12 cellular contexts compared by ENCODE assay signal in the genomic region with DNA sequence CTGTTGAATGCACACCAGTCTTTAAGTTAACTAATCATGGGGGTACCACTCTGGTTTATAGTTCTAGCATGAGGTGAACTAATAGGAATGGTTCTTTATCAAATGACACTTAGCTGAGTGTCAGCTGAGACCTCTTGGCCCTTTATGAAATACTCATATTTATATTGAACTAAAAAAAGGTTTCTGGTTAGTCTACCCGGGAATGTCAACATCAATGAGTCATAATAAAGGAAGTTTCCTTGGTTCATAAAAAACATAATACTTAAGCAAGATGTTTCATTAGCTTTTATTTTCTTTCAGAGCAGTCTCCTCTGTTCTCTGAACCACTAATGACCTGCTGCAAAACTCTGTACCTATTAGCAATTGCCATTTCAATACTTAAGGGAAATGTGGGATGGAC. TPM values are rescaled to one million over a fixed set of nuclear protein-coding genes. Genes with fewer than 3 reads are reported as not detected.
A peak's percentile ranks its signal among the peaks of the same experiment; 100 is the strongest.
DNase-seq lines count a peak whose midpoint lies in the region; ATAC-seq and TF ChIP-seq lines count a peak whose summit lies in the region.
"Had no signal": no experiment of that assay in that cellular context is flagged by ENCODE, and none has a peak within 500 bp of the region (broad histone marks: within the 10 kb centered on the region; RNA-seq: fewer than 3 reads in every experiment).

No MANE protein-coding gene starts in this region.

- 0 out of 4 replicates have a peak overlapping the region, but pooled peaks of 1 of the 2 experiments have one; percentile 3 for H4K8ac ChIP-seq in IMR-90 (ENCODE audit: low read depth in 2 of 2, low read length in 2 of 2)

- peaks cover 18 to 78% of the 10 kb centered on the region in 2 experiments for H3K79me1 ChIP-seq in IMR-90 (ENCODE audit: low read depth in 1 of 2, low read length in 2 of 2)

- intact Hi-C loops in IMR-90 (cut with micrococcal nuclease), result no loop called here
- intact Hi-C loops in right cardiac atrium (cut with DNase I), result no loop called here

- TF ChIP-seq POLR2A in IMR-90 (IDR thresholded peaks at IDR 0.05; ENCODE audit: low read depth, low read length) (no peak), suprapubic skin (IDR thresholded peaks at IDR 0.05) (no peak)

- H3K9me1 ChIP-seq in IMR-90 (ENCODE audit: insufficient read depth, low read length), result peaks cover 16% of the 10 kb centered on the region

- no peak overlapping the region for H3K56ac ChIP-seq in IMR-90 (ENCODE audit: extremely low read depth, insufficient read depth, low read length)

- peaks cover 75% of the 10 kb centered on the region for H4K20me1 ChIP-seq in IMR-90 (ENCODE audit: insufficient read depth, low read length)

- 0 out of 3 replicates have a peak overlapping the region, but pooled peaks have one; percentile 22 for H2BK15ac ChIP-seq in IMR-90 (ENCODE audit: low read depth, low read length)

- H2AK9ac ChIP-seq in IMR-90 (replicated peaks; ENCODE audit: low read depth, low read length, poor library complexity), result no peak overlapping the region

- peak overlapping the region; percentile 71; the same call in 1 of the 2 replicates for H3K4me2 ChIP-seq in IMR-90 (ENCODE audit: low read depth, low read length)

- no peak overlapping the region for H4K91ac ChIP-seq in IMR-90 (ENCODE audit: insufficient read depth, low read depth, low read length)

- H3K23ac ChIP-seq in IMR-90 (ENCODE audit: low read depth, low read length), result peak overlapping the region; percentile 18; the same call in 1 of the 2 replicates

- no peak overlapping the region for H3K4me3 ChIP-seq in IMR-90 (ENCODE audit: insufficient read depth, low read depth, low read length)
- H3K4me3 ChIP-seq in brain microvascular endothelial cell (ENCODE audit: low read depth, low read length), result no peak overlapping the region
- H3K4me3 ChIP-seq in right cardiac atrium (ENCODE audit: low read length), result no peak overlapping the region
- H3K4me3 ChIP-seq in suprapubic skin, result no peak overlapping the region

- WGBS in IMR-90 (ENCODE audit: extremely low coverage in 2 of 2, insufficient read length in 1 of 2), 2 experiments, result no CpG with 5 or more reads among the region's 1 CpG
- WGBS in right cardiac atrium, result 31% methylated on average over 1 of the region's 1 CpG
- 5% methylated on average over 1 of the region's 1 CpG for WGBS in suprapubic skin

- dilution Hi-C loops in IMR-90 (cut with HindIII; ENCODE audit: low sequenced_read_pairs, unreplicated experiment), result no loop called here

- no peak for TF ChIP-seq RAD21 in IMR-90 (IDR thresholded peaks at IDR 0.05; ENCODE audit: low read length)

- no peak overlapping the region for H3K27ac ChIP-seq in IMR-90 (ENCODE audit: insufficient read depth, low read length)
- H3K27ac ChIP-seq in brain microvascular endothelial cell, result peak overlapping the region; percentile 35
- no peak overlapping the region for H3K27ac ChIP-seq in right cardiac atrium (ENCODE audit: low read length)
- peak overlapping the region; percentile 58 for H3K27ac ChIP-seq in suprapubic skin

- H3K4me1 ChIP-seq in IMR-90 (ENCODE audit: control insufficient read depth, insufficient read depth, low read length) (peaks cover 30% of the 10 kb centered on the region), right cardiac atrium (ENCODE audit: control insufficient read depth, insufficient read depth, low read length) (no peaks in the 10 kb centered on the region), suprapubic skin (peaks cover 56% of the 10 kb centered on the region)

- H3K9ac ChIP-seq in IMR-90 (ENCODE audit: low read depth, low read length), result no peak overlapping the region

- DNase-seq in IMR-90, result peak; percentile 84
- DNase-seq in brain microvascular endothelial cell, result no peak
- DNase-seq in right cardiac atrium, result no peak
- no peak for DNase-seq in suprapubic skin (ENCODE audit: low spot score in 2 of 2)
- DNase-seq in SKM-1 (lab: John Stamatoyannopoulos, UW; ENCODE audit: unreplicated experiment), result no peak
- no peak for DNase-seq in stimulated activated naive CD4-positive, alpha-beta T cell (lab: John Stamatoyannopoulos, UW)
- no peak for DNase-seq in T1000 (lab: John Stamatoyannopoulos, UW)
- no peak for DNase-seq in D341Med (ENCODE audit: low spot score)
- DNase-seq: activated T-cell treated with anti-CD3 and anti-CD28 coated beads, Interleukin-2, amount 50 U/mL, for 48 hours; left cardiac atrium; NCI-H2171 treated with DMSO at 0.1 percent for 48 hours; stimulated activated naive CD8-positive, alpha-beta T cell treated with anti-CD3 and anti-CD28 coated beads, Interleukin-15, amount 100 ng/mL, for 72 hours had no signal

- peaks cover 13% of the 10 kb centered on the region for H3K36me3 ChIP-seq in IMR-90 (ENCODE audit: control insufficient read depth, insufficient read depth, low read length)
- H3K36me3 ChIP-seq in brain microvascular endothelial cell (replicated peaks), result no peaks in the 10 kb centered on the region
- H3K36me3 ChIP-seq in suprapubic skin, result no peaks in the 10 kb centered on the region

- H2BK120ac ChIP-seq in IMR-90 (ENCODE audit: low read depth, low read length), result no peak overlapping the region

- ATAC-seq in IMR-90 (ENCODE audit: low read depth), result peak; percentile 66
- ATAC-seq in right cardiac atrium, result peak; percentile 39 to 52
- ATAC-seq: stimulated activated naive CD8-positive, alpha-beta T cell treated with anti-CD3 and anti-CD28 coated beads, Interleukin-15, amount 100 ng/mL, for 72 hours had no signal

- H3K9me3 ChIP-seq in IMR-90 (ENCODE audit: control insufficient read depth, insufficient read depth, low read length) (no peaks in the 10 kb centered on the region), right cardiac atrium (ENCODE audit: control insufficient read depth, low read length) (peaks cover 3% of the 10 kb centered on the region), suprapubic skin (no peaks in the 10 kb centered on the region)

- TF ChIP-seq CTCF in IMR-90 (conservative IDR thresholded peaks at IDR 0.05; ENCODE audit: low read depth, low read length) (no peak), brain microvascular endothelial cell (IDR thresholded peaks at IDR 0.05; ENCODE audit: low read depth, low read length, missing control alignments) (no peak), suprapubic skin (IDR thresholded peaks at IDR 0.05) (no peak)

- peak overlapping the region; percentile 22; the same call in 1 of the 2 replicates for H2BK20ac ChIP-seq in IMR-90 (ENCODE audit: low read depth, low read length)

- H3K4ac ChIP-seq in IMR-90 (ENCODE audit: low read depth, low read length), result no peak overlapping the region

- H2AFZ ChIP-seq in IMR-90 (replicated peaks; ENCODE audit: low read length, poor library complexity), result no peak overlapping the region

- 0 out of 2 replicates have a peak overlapping the region, but pooled peaks have one; percentile 16 for H3K14ac ChIP-seq in IMR-90 (replicated peaks; ENCODE audit: low read depth, low read length)

- CTCF ChIA-PET in IMR-90 (lab: Yijun Ruan, JAX), result interaction anchor here (0.6 to 3.0 kb wide), 2 partner anchors 13 to 1770 kb away, joined by 4 to 9 read pairs; partner anchors contain the start of gene DAB2

- TF ChIP-seq EP300 in suprapubic skin (IDR thresholded peaks at IDR 0.05), result no peak

- BruUV-seq in IMR-90 (replicated peaks; lab: Mats Ljungman, UMichigan), result no TSS peak

- H3K27me3 ChIP-seq in IMR-90 (ENCODE audit: control insufficient read depth, insufficient read depth, low read length), result no peaks in the 10 kb centered on the region
- H3K27me3 ChIP-seq in brain microvascular endothelial cell (replicated peaks), result no peaks in the 10 kb centered on the region
- H3K27me3 ChIP-seq in right cardiac atrium (ENCODE audit: control insufficient read depth, insufficient read depth), result no peaks in the 10 kb centered on the region
- no peaks in the 10 kb centered on the region for H3K27me3 ChIP-seq in suprapubic skin

- peak overlapping the region; percentile 44; the same call in 1 of the 2 replicates for H3K18ac ChIP-seq in IMR-90 (ENCODE audit: low read depth, low read length)

- H2BK5ac ChIP-seq in IMR-90 (ENCODE audit: low read depth, low read length, poor library complexity, severe bottlenecking), result peak overlapping the region; percentile 62

- no peak overlapping the region for H2AK5ac ChIP-seq in IMR-90 (ENCODE audit: low read depth, low read length)

- in situ Hi-C loops in IMR-90 (cut with MboI; ENCODE audit: low sequenced_read_pairs) (no loop called here), brain microvascular endothelial cell (cut with HindIII; ENCODE audit: low pct_ligation_motif_present, low sequenced_read_pairs) (no loop called here)

- POLR2A ChIA-PET in IMR-90 (lab: Charles Lee; ENCODE audit: unreplicated experiment), result interaction anchor here (0.8 kb wide), 1 partner anchor 10 kb away, joined by 3 read pairs; no protein-coding TSS in a partner anchor

- no peak overlapping the region; the same call in 1 of the 2 replicates for H4K5ac ChIP-seq in IMR-90 (ENCODE audit: low read depth, low read length)

TF ChIP-seq in IMR-90, 13 proteins besides CTCF, POLR2A, EP300 and RAD21:
- TF ChIP-seq CEBPB (IDR thresholded peaks at IDR 0.05; ENCODE audit: low read depth, low read length) (peak; percentile 75), MAZ (IDR thresholded peaks at IDR 0.05; ENCODE audit: borderline replicate concordance, low read depth, low read length) (no peak), BHLHE40 (IDR thresholded peaks at IDR 0.05; ENCODE audit: low read depth, low read length) (peak; percentile 26; the same call in 1 of the 2 replicates), MAFK (IDR thresholded peaks at IDR 0.05; ENCODE audit: low read depth, low read length) (no peak), FOS (IDR thresholded peaks at IDR 0.05; ENCODE audit: low read depth, low read length) (peak; percentile 89), SMC3 (IDR thresholded peaks at IDR 0.05; ENCODE audit: low read depth, low read length) (no peak)

RNA-seq across cellular contexts. Expression of gene DAB2, which starts 13.7 kb away (rescaled TPM):
- total RNA-seq in IMR-90 (2012; rRNA removed), result 50.0 and 97.2 TPM in 2 replicates
- polyA plus RNA-seq in IMR-90 (2012; rRNA removed), result 95.9 and 101 TPM in 2 replicates
- polyA plus RNA-seq in IMR-90 (2012; cell fraction: cytosol; rRNA removed), result 40.6 and 65.1 TPM in 2 replicates
- polyA plus RNA-seq in IMR-90 (2012; cell fraction: nucleus; rRNA removed; ENCODE audit: low replicate concordance), result 76.6 and 217 TPM in 2 replicates
- 10 to 100 TPM; 21.8 to 27.8 (median 24.6) TPM for total RNA-seq in right cardiac atrium
- 6.5 TPM for polyA plus RNA-seq in right cardiac atrium
- 10 to 100 TPM in 3 of 4 donors, 1 to 10 TPM in 1; 7.1 to 30.6 (median 11.7) TPM for total RNA-seq in suprapubic skin

RNA-seq across cellular contexts. Expression of gene C9, which starts 46.8 kb away (rescaled TPM):
- total RNA-seq in IMR-90 (2012; rRNA removed), result not detected in 2 replicates
- polyA plus RNA-seq in IMR-90 (2012; rRNA removed), result not detected in 2 replicates
- polyA plus RNA-seq in IMR-90 (2012; cell fraction: cytosol; rRNA removed), result not detected in 2 replicates
- 0.15 TPM in 1 of 2 replicates, not detected in the other for polyA plus RNA-seq in IMR-90 (2012; cell fraction: nucleus; rRNA removed; ENCODE audit: low replicate concordance)
- total RNA-seq in right cardiac atrium, result under 1 TPM in 1 of 4 donors, not detected in 3; 0.70 TPM
- polyA plus RNA-seq in right cardiac atrium, result not detected
- total RNA-seq in suprapubic skin, result 1 to 10 TPM in 1 of 4 donors, not detected in 3; 5.6 TPM
- total RNA-seq: left cardiac atrium had no signal

Comparison
In these comparisons a context has a peak if more than half of its experiments do, and no peak if none do; other contexts are left out.
1. H3K27ac ChIP-seq: peak in brain microvascular endothelial cell (single experiment) and suprapubic skin (single experiment); none in IMR-90 (single experiment) and right cardiac atrium (single experiment).